25 cellular contexts compared by ENCODE assay signal in genomic region chr5:155276231-155276630, GRCh38.
"Had no signal": no experiment of that assay in that cellular context is flagged by ENCODE, and none has a peak within 500 bp of the region (broad histone marks: within the 10 kb centered on the region; RNA-seq: fewer than 3 reads in every experiment).

No MANE protein-coding gene starts in this region.

- H3K4me1 Mint-ChIP-seq: naive B cell; natural killer cell; stimulated activated naive B cell treated with anti-CD40 and anti-IgM and Interleukin-4, amounts not matched to agents 10 μg/mL and 1 μg/mL and 100 μg/mL, for 72 hours had no signal

- H2AFZ ChIP-seq: neural progenitor cell had no signal

- H3K27ac ChIP-seq: left ventricle myocardium inferior, neural progenitor cell, ovary, prostate gland, stomach, testis, thyroid gland, transverse colon, upper lobe of right lung had no signal

- H3K9me3 Mint-ChIP-seq: mesothelial cell of epicardium, nephron progenitor cell had no signal

- DNase-seq: islet precursor cell; left ventricle myocardium inferior; mesendoderm; naive B cell; natural killer cell; nephron progenitor cell; ovary; retina; right cardiac atrium; stimulated activated CD4-positive, alpha-beta T cell treated with anti-CD3 and anti-CD28 coated beads, Interleukin-12 subunit alpha, Interleukin-12 subunit beta, amount 100 ng/mL, for 4 hours; stimulated activated CD4-positive, alpha-beta T cell treated with anti-CD3 and anti-CD28 coated beads, Interleukin-15, amount 100 ng/mL, for 24 hours; stimulated activated CD4-positive, alpha-beta T cell treated with anti-CD3 and anti-CD28 coated beads, Interleukin-2, amount 100 ng/mL, for 24 hours; stimulated activated CD4-positive, alpha-beta T cell treated with anti-CD3 and anti-CD28 coated beads, Interleukin-4, amount 100 ng/mL, for 1 hour; stimulated activated naive B cell treated with anti-CD40 and anti-IgM and Interleukin-4, amounts not matched to agents 10 μg/mL and 1 μg/mL and 100 μg/mL, for 72 hours; stimulated activated naive CD8-positive, alpha-beta T cell treated with anti-CD3 and anti-CD28 coated beads, Interleukin-15, Interleukin-2, amounts not matched to agents 100 U/mL and 50 U/mL, for 24 hours; stomach; testis; thyroid gland; transverse colon; upper lobe of right lung had no signal

- H3K9me3 ChIP-seq: left ventricle myocardium inferior, ovary, prostate gland, stomach, testis, thyroid gland, transverse colon, upper lobe of right lung had no signal

- H3K4me2 ChIP-seq: neural progenitor cell had no signal

- H3K4me1 ChIP-seq: left ventricle myocardium inferior, prostate gland, stomach, testis, thyroid gland, transverse colon, upper lobe of right lung had no signal

- H3K9ac ChIP-seq: neural progenitor cell had no signal

- H3K36me3 Mint-ChIP-seq: mesothelial cell of epicardium; naive B cell; natural killer cell; stimulated activated naive B cell treated with anti-CD40 and anti-IgM and Interleukin-4, amounts not matched to agents 10 μg/mL and 1 μg/mL and 100 μg/mL, for 72 hours had no signal

- H3K4me3 ChIP-seq: left ventricle myocardium inferior, lung, neural progenitor cell, ovary, prostate gland, skin epidermis, stomach, testis, thyroid gland, transverse colon, upper lobe of right lung had no signal

- H3K27me3 ChIP-seq: neural progenitor cell, ovary, stomach, testis, thyroid gland, transverse colon, upper lobe of right lung had no signal

- H3K36me3 ChIP-seq: left ventricle myocardium inferior, neural progenitor cell, ovary, prostate gland, stomach, thyroid gland, transverse colon, upper lobe of right lung had no signal

- H3K27ac Mint-ChIP-seq: mesothelial cell of epicardium; naive B cell; natural killer cell; nephron progenitor cell; neural progenitor cell; stimulated activated naive B cell treated with anti-CD40 and anti-IgM and Interleukin-4, amounts not matched to agents 10 μg/mL and 1 μg/mL and 100 μg/mL, for 72 hours had no signal

- H3K4me3 Mint-ChIP-seq: mesothelial cell of epicardium; naive B cell; natural killer cell; nephron progenitor cell; neural progenitor cell; stimulated activated naive B cell treated with anti-CD40 and anti-IgM and Interleukin-4, amounts not matched to agents 10 μg/mL and 1 μg/mL and 100 μg/mL, for 72 hours had no signal
